In genomic region chr11:101436511-101437142, GRCh38 we compare ENCODE assay signal across 8 cellular contexts.
DNase-seq lines count a peak whose midpoint lies in the region; ATAC-seq and TF ChIP-seq lines count a peak whose summit lies in the region.

No MANE protein-coding gene starts in this region.

- H3K27me3 ChIP-seq in A673 (replicated peaks; ENCODE audit: insufficient read depth, low read depth, low read length, poor library complexity) = no peaks in the 10 kb centered on the region
- no peaks in the 10 kb centered on the region for H3K27me3 ChIP-seq in ascending aorta

- CTCF ChIA-PET in A673 (lab: Charles Lee) = no interaction called here

- H3K4me1 ChIP-seq in A673 (ENCODE audit: insufficient read depth, low read length, poor library complexity, severe bottlenecking) = no peaks in the 10 kb centered on the region
- peaks cover 7 to 10% of the 10 kb centered on the region in 2 donors for H3K4me1 ChIP-seq in ascending aorta

- H3K27ac ChIP-seq in A673 (ENCODE audit: low read depth, low read length, poor library complexity, severe bottlenecking) (no peak overlapping the region), ascending aorta (no peak overlapping the region)

- TF ChIP-seq CTCF in A673 (conservative IDR thresholded peaks at IDR 0.05; ENCODE audit: low read depth, low read length) (peak; percentile 84), GM13977 (IDR thresholded peaks at IDR 0.05; ENCODE audit: extremely low read depth, insufficient read depth, missing control alignments) (peak; percentile 67), ascending aorta (IDR thresholded peaks at IDR 0.05) (peak; percentile 53 to 77 (median 60))

- in situ Hi-C loops in GM13977 (cut with MboI; ENCODE audit: low pct_unique_long_range_greater_than_20kb, low sequenced_read_pairs, unreplicated experiment) = no loop called here

- H3K9me3 ChIP-seq in A673 (ENCODE audit: low read depth, low read length, poor library complexity, severe bottlenecking) = no peaks in the 10 kb centered on the region
- no peaks in the 10 kb centered on the region for H3K9me3 ChIP-seq in ascending aorta

- POLR2A ChIA-PET in A673 (lab: Charles Lee; ENCODE audit: low non-redundant PET) = no interaction called here

- ATAC-seq in HG03469 (IDR thresholded peaks at IDR 0.05; ENCODE audit: unreplicated experiment) (no peak), HG03280 (IDR thresholded peaks at IDR 0.05; ENCODE audit: unreplicated experiment) (no peak)

- H3K36me3 ChIP-seq in A673 (ENCODE audit: insufficient read depth, low read length, poor library complexity, severe bottlenecking) = no peaks in the 10 kb centered on the region
- no peaks in the 10 kb centered on the region for H3K36me3 ChIP-seq in ascending aorta

- intact Hi-C loops in A673 (cut with micrococcal nuclease; ENCODE audit: unreplicated experiment) = loop anchor here (2.0 kb wide), 3 partner anchors 44 to 860 kb away; no protein-coding TSS in a partner anchor
- intact Hi-C loops in ascending aorta (cut with DNase I) = loop anchor here (1.0 kb wide), 1 partner anchor 456 kb away; no protein-coding TSS in a partner anchor

- DNase-seq in A673 (ENCODE audit: low spot score) (peak; percentile 49), GM13977 (ENCODE audit: low spot score) (peak; percentile 23), MV-4-11 (lab: John Stamatoyannopoulos, UW) (peak; percentile 13), ascending aorta (ENCODE audit: low spot score in 2 of 2) (peak in 1 of 2 donors; percentile 65), kidney glomerular epithelial cell (lab: John Stamatoyannopoulos, UW) (peak; percentile 25)
- DNase-seq in effector CD8-positive, alpha-beta T cell (lab: John Stamatoyannopoulos, UW) = no peak

- H3K4me3 ChIP-seq in A673 (ENCODE audit: low read depth, low read length, poor library complexity, severe bottlenecking) (no peak overlapping the region), ascending aorta (no peak overlapping the region)

- no TSS peak for BruUV-seq in A673 (replicated peaks; lab: Mats Ljungman, UMichigan)
